In genomic region chr6:3742426-3743344, GRCh38 we compare ENCODE assay signal across 1 cellular context.
TF ChIP-seq lines count a peak whose summit lies in the region.

No MANE protein-coding gene starts in this region.

TF ChIP-seq in HepG2, 621 proteins besides CTCF, POLR2A, EP300 and RAD21 (continued from another document and continues in another):
- TF ChIP-seq ZNF503 (CRISPR knock-in tag; IDR thresholded peaks at IDR 0.05) = no peak; the same call in 1 of the 2 replicates
- peak; percentile 47; the same call in 1 of the 2 replicates for TF ChIP-seq RFXAP (CRISPR knock-in tag; IDR thresholded peaks at IDR 0.05; ENCODE audit: borderline replicate concordance)
- 0 out of 2 replicates have a peak, but pooled peaks have one; percentile 55 for TF ChIP-seq EED (CRISPR knock-in tag; IDR thresholded peaks at IDR 0.05)
- no peak for TF ChIP-seq TCF7L2 (IDR thresholded peaks at IDR 0.05; ENCODE audit: low read depth, low read length)
- no peak for TF ChIP-seq ZNF20 (CRISPR knock-in tag; IDR thresholded peaks at IDR 0.05)
- no peak for TF ChIP-seq ZNF234 (CRISPR knock-in tag; conservative IDR thresholded peaks at IDR 0.05)
- TF ChIP-seq ZNF441 (CRISPR knock-in tag; IDR thresholded peaks at IDR 0.05; ENCODE audit: borderline replicate concordance) = peak; percentile 36; the same call in 1 of the 2 replicates
- TF ChIP-seq SSRP1 (CRISPR knock-in tag; IDR thresholded peaks at IDR 0.05) = no peak
- no peak for TF ChIP-seq GPN1 (CRISPR knock-in tag; IDR thresholded peaks at IDR 0.05; ENCODE audit: borderline replicate concordance)
- TF ChIP-seq RBFOX2 (IDR thresholded peaks at IDR 0.05; ENCODE audit: low read depth, low read length) = no peak
- TF ChIP-seq THAP7 (CRISPR knock-in tag; IDR thresholded peaks at IDR 0.05) = no peak
- TF ChIP-seq HNRNPLL (IDR thresholded peaks at IDR 0.05; ENCODE audit: low read depth, low read length, poor library complexity, severe bottlenecking) = peak; percentile 13
- TF ChIP-seq ZNF619 (CRISPR knock-in tag; IDR thresholded peaks at IDR 0.05) = 0 out of 2 replicates have a peak, but pooled peaks have one; percentile 58
- TF ChIP-seq ATF5 (CRISPR knock-in tag; IDR thresholded peaks at IDR 0.05; ENCODE audit: low read depth) = no peak
- TF ChIP-seq ZNF83 (CRISPR knock-in tag; IDR thresholded peaks at IDR 0.05; ENCODE audit: borderline replicate concordance) = 0 out of 2 replicates have a peak, but pooled peaks have one; percentile 37
- TF ChIP-seq ZNF703 (CRISPR knock-in tag; IDR thresholded peaks at IDR 0.05; ENCODE audit: borderline replicate concordance) = no peak
- 0 out of 2 replicates have a peak, but pooled peaks have one; percentile 12 for TF ChIP-seq ISL2 (CRISPR knock-in tag; IDR thresholded peaks at IDR 0.05)
- TF ChIP-seq ZBTB37 (CRISPR knock-in tag; IDR thresholded peaks at IDR 0.05) = no peak
- TF ChIP-seq CEBPG (CRISPR knock-in tag; IDR thresholded peaks at IDR 0.05) = peak; percentile 48
- peak; percentile 64 for TF ChIP-seq TEAD3 (CRISPR knock-in tag; optimal IDR thresholded peaks at IDR 0.05; ENCODE audit: borderline replicate concordance)
- TF ChIP-seq MIER2 (CRISPR knock-in tag; IDR thresholded peaks at IDR 0.05) = 0 out of 2 replicates have a peak, but pooled peaks have one; percentile 43
- no peak for TF ChIP-seq ZNF710 (CRISPR knock-in tag; IDR thresholded peaks at IDR 0.05; ENCODE audit: borderline replicate concordance)
- TF ChIP-seq MAFF (IDR thresholded peaks at IDR 0.05; ENCODE audit: low read depth, low read length) = no peak
- no peak for TF ChIP-seq ZNF841 (CRISPR knock-in tag; IDR thresholded peaks at IDR 0.05; ENCODE audit: borderline replicate concordance)
- no peak for TF ChIP-seq TBX3 (IDR thresholded peaks at IDR 0.05; ENCODE audit: borderline replicate concordance)
- TF ChIP-seq ZFP82 (CRISPR knock-in tag; IDR thresholded peaks at IDR 0.05; ENCODE audit: borderline replicate concordance) = no peak
- no peak for TF ChIP-seq ZFP41 (CRISPR knock-in tag; IDR thresholded peaks at IDR 0.05; ENCODE audit: borderline replicate concordance)
- TF ChIP-seq NFE2L1 (CRISPR knock-in tag; IDR thresholded peaks at IDR 0.05; ENCODE audit: borderline replicate concordance) = no peak
- TF ChIP-seq HOXA7 (CRISPR knock-in tag; IDR thresholded peaks at IDR 0.05) = no peak
- TF ChIP-seq DR1 (CRISPR knock-in tag; IDR thresholded peaks at IDR 0.05) = no peak
- peak; percentile 68; the same call in 1 of the 2 replicates for TF ChIP-seq GATAD2A (CRISPR knock-in tag; IDR thresholded peaks at IDR 0.05)
- peak; percentile 78; the same call in 1 of the 2 replicates for TF ChIP-seq ZSCAN29 (CRISPR knock-in tag; conservative IDR thresholded peaks at IDR 0.05)
- no peak for TF ChIP-seq ZBTB46 (CRISPR knock-in tag; IDR thresholded peaks at IDR 0.05; ENCODE audit: borderline replicate concordance)
- TF ChIP-seq ZXDC (CRISPR knock-in tag; IDR thresholded peaks at IDR 0.05) = no peak
- TF ChIP-seq ZMYM2 (CRISPR knock-in tag; IDR thresholded peaks at IDR 0.05) = 0 out of 2 replicates have a peak, but pooled peaks have one; percentile 38
- no peak for TF ChIP-seq KDM6A (CRISPR knock-in tag; IDR thresholded peaks at IDR 0.05; ENCODE audit: low read depth)
- no peak for TF ChIP-seq ZNF431 (CRISPR knock-in tag; IDR thresholded peaks at IDR 0.05; ENCODE audit: borderline replicate concordance, low read depth)
- TF ChIP-seq RFX5 (IDR thresholded peaks at IDR 0.05; ENCODE audit: low read depth, low read length) = no peak
- TF ChIP-seq TP53 (CRISPR knock-in tag; conservative IDR thresholded peaks at IDR 0.05) = no peak
- no peak for TF ChIP-seq ARID3A (IDR thresholded peaks at IDR 0.05; ENCODE audit: low read depth, low read length)
- TF ChIP-seq ZNF12 (CRISPR knock-in tag; IDR thresholded peaks at IDR 0.05) = no peak
- peak; percentile 66 for TF ChIP-seq ZNF124 (CRISPR knock-in tag; IDR thresholded peaks at IDR 0.05)
- no peak for TF ChIP-seq TEF (CRISPR knock-in tag; IDR thresholded peaks at IDR 0.05)
- no peak; the same call in 1 of the 2 replicates for TF ChIP-seq ZNF569 (CRISPR knock-in tag; IDR thresholded peaks at IDR 0.05; ENCODE audit: borderline replicate concordance)
- peak; percentile 39 for TF ChIP-seq HNF1B (CRISPR knock-in tag; IDR thresholded peaks at IDR 0.05)
- TF ChIP-seq ZC3H4 (CRISPR knock-in tag; IDR thresholded peaks at IDR 0.05; ENCODE audit: borderline replicate concordance) = no peak
- no peak for TF ChIP-seq ZNF7 (CRISPR knock-in tag; IDR thresholded peaks at IDR 0.05)
- TF ChIP-seq CSRNP1 (CRISPR knock-in tag; IDR thresholded peaks at IDR 0.05) = 0 out of 2 replicates have a peak, but pooled peaks have one; percentile 27
- no peak for TF ChIP-seq SRY (CRISPR knock-in tag; IDR thresholded peaks at IDR 0.05)
- no peak for TF ChIP-seq SOX13 (IDR thresholded peaks at IDR 0.05)
- peak in 1 of 2 experiments; percentile 55; a peak in 2 of 4 replicates for TF ChIP-seq SOX13 (CRISPR knock-in tag; conservative IDR thresholded peaks at IDR 0.05 in 1 of 2, IDR thresholded peaks at IDR 0.05 in 1 of 2)
